8 cellular contexts compared by ENCODE assay signal in the genomic region with DNA sequence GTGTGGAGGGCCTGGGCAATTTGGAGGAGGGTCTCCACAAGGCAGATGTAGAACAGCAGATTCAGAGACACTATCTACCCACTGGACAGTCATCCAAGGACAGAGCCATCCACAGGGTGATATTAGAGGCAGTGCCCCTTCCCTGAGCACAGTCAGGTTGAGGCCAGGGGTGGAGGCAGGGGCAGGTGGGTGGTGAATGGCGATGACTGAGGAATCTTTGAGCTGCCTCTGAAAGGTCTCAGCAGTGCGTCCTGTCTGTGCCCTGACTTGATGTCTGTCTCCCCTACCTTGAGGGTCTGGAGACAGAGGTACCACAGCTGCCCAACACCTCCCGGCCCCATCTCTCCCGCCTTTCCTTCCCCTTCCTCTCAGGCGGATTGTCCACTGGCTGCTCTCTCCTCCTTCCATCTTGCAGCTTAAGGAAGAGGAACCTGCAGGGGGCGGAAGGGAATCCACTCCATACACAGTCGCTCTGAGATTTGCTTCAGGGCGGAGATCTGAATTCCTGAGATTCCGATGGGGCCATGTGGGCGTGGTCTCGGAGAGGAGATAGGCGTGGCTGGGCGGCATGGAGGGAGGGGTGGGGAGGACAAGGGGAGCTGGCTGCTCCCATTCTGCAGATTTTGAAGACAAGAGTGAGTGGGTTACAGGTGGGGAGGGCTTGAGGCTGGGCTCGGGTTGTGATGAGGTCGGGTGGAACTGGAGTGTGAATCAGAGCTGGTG. TPM values are rescaled to one million over a fixed set of nuclear protein-coding genes. Genes with fewer than 3 reads are reported as not detected.
DNase-seq lines count a peak whose midpoint lies in the region; ATAC-seq and TF ChIP-seq lines count a peak whose summit lies in the region.

No MANE protein-coding gene starts in this region.

- no peaks in the 10 kb centered on the region for H3F3A ChIP-seq in PC-3 (ENCODE audit: low read length, unreplicated experiment)

- POLR2A ChIA-PET in PC-3 (lab: Charles Lee; ENCODE audit: unreplicated experiment) = interaction anchor here (0.6 kb wide), 1 partner anchor 128 kb away, joined by 3 read pairs; no protein-coding TSS in a partner anchor

- ATAC-seq in PC-3 (peak; percentile 94), GM18502 (IDR thresholded peaks at IDR 0.05; ENCODE audit: poor library complexity, unreplicated experiment) (no peak), GM21528 (IDR thresholded peaks at IDR 0.05; ENCODE audit: low FRiP score, unreplicated experiment) (no peak), HG02852 (IDR thresholded peaks at IDR 0.05; ENCODE audit: unreplicated experiment) (no peak)

- TF ChIP-seq CTCF in PC-3 (conservative IDR thresholded peaks at IDR 0.05; ENCODE audit: low read depth, low read length) (peak; percentile 80), neural crest cell (conservative IDR thresholded peaks at IDR 0.05) (peak; percentile 67)

- peak overlapping the region; percentile 71 for H2AFZ ChIP-seq in PC-3 (ENCODE audit: low read length)

- no peak overlapping the region for H3K4me3 ChIP-seq in PC-3 (ENCODE audit: low read length)

- no peaks in the 10 kb centered on the region for H3K27me3 ChIP-seq in PC-3 (ENCODE audit: low read length)

- peaks cover 9% of the 10 kb centered on the region; the same call in 1 of the 2 replicates for H3K4me1 ChIP-seq in PC-3 (ENCODE audit: insufficient read depth, low read length)

- H3K79me2 ChIP-seq in PC-3 (ENCODE audit: low read length) = no peaks in the 10 kb centered on the region

- H3K36me3 ChIP-seq in PC-3 (ENCODE audit: low read depth, low read length) = no peaks in the 10 kb centered on the region

- no peaks in the 10 kb centered on the region for H4K20me1 ChIP-seq in PC-3 (ENCODE audit: low read length)

- H3K4me3 Mint-ChIP-seq in neural crest cell = no peak overlapping the region

- no peaks in the 10 kb centered on the region for H3K9me3 ChIP-seq in PC-3 (ENCODE audit: low read length)

- H3K4me1 Mint-ChIP-seq in neural crest cell = peaks cover 13% of the 10 kb centered on the region

- H3K27me3 Mint-ChIP-seq in neural crest cell (ENCODE audit: low read depth) = peaks cover 4% of the 10 kb centered on the region

- peak overlapping the region; percentile 46 for H3K4me2 ChIP-seq in PC-3 (ENCODE audit: low read length)

- CTCF ChIA-PET in PC-3 (lab: Charles Lee) = interaction anchor here (0.6 to 2.0 kb wide), 6 partner anchors 16 to 145 kb away, joined by 3 to 31 read pairs (median 8); no protein-coding TSS in a partner anchor

- no peak overlapping the region for H3K27ac Mint-ChIP-seq in neural crest cell (ENCODE audit: unreplicated experiment)

- H3K9me2 ChIP-seq in PC-3 (replicated peaks; ENCODE audit: low read length) = no peaks in the 10 kb centered on the region

- DNase-seq in EL = peak; percentile 95
- DNase-seq in PC-3 = peak; percentile 96
- peak; percentile 57 for DNase-seq in fibroblast of gingiva (ENCODE audit: low read depth)
- peak; percentile 70 for DNase-seq in neural crest cell (ENCODE audit: low read depth, low spot score)
- no peak for DNase-seq in NCI-H2171 (lab: John Stamatoyannopoulos, UW)

- no peak overlapping the region for H3K27ac ChIP-seq in PC-3 (ENCODE audit: low read length)

- no peak overlapping the region for H3K9ac ChIP-seq in PC-3 (ENCODE audit: low read length)

- no TSS peak for BruUV-seq in PC-3 (replicated peaks; lab: Mats Ljungman, UMichigan)

- no peaks in the 10 kb centered on the region for H3K9me3 Mint-ChIP-seq in neural crest cell

- intact Hi-C loops in PC-3 (cut with micrococcal nuclease) = loop anchor here (1.0 to 2.0 kb wide), 3 partner anchors 100 to 128 kb away; no protein-coding TSS in a partner anchor

- H3K36me3 Mint-ChIP-seq in neural crest cell (ENCODE audit: low read depth) = no peaks in the 10 kb centered on the region

RNA-seq across cellular contexts. Expression of a gene that starts 1.7 kb away (rescaled TPM):
- total RNA-seq in PC-3 (2014; rRNA removed) (0.04 TPM in 1 of 2 replicates, not detected in the other), neural crest cell (not detected in 2 replicates)

RNA-seq across cellular contexts. Expression of a gene that starts 10.5 kb away (rescaled TPM):
- not detected in 2 replicates for total RNA-seq in PC-3 (2014; rRNA removed)
- total RNA-seq in neural crest cell = not detected in 2 replicates

RNA-seq across cellular contexts. Expression of a gene that starts 28.5 kb away (rescaled TPM):
- total RNA-seq in PC-3 (2014; rRNA removed) (66.5 and 87.8 TPM in 2 replicates), neural crest cell (61.3 and 68.2 TPM in 2 replicates)

RNA-seq across cellular contexts. Expression of a gene that starts 34.5 kb away (rescaled TPM):
- total RNA-seq in PC-3 (2014; rRNA removed) = 21.7 and 28.7 TPM in 2 replicates
- total RNA-seq in neural crest cell = 72.6 and 78.5 TPM in 2 replicates

RNA-seq across cellular contexts. Expression of a gene that starts 41.0 kb away (rescaled TPM):
- total RNA-seq in PC-3 (2014; rRNA removed) = not detected in 2 replicates
- not detected in 2 replicates for total RNA-seq in neural crest cell
